Comparison of ENCODE assay signal across 8 cellular contexts in genomic region chr1:156020293-156021086, GRCh38. TPM values are rescaled to one million over a fixed set of nuclear protein-coding genes. Genes with fewer than 3 reads are reported as not detected.
DNase-seq lines count a peak whose midpoint lies in the region; ATAC-seq, FAIRE-seq and TF ChIP-seq lines count a peak whose summit lies in the region.

TSS of gene SSR2 (minus strand) at chr1:156020951. CDS start at chr1:156020167, 784 bp downstream.

- H3F3A ChIP-seq in PC-3 (ENCODE audit: low read length, unreplicated experiment) = no peaks in the 10 kb centered on the region

- H4K20me1 ChIP-seq in IMR-90 (ENCODE audit: insufficient read depth, low read length) (no peaks in the 10 kb centered on the region), PC-3 (ENCODE audit: low read length) (0 out of 2 replicates have a peak, but pooled peaks cover 3% of the 10 kb centered on the region)

- CTCF ChIA-PET in IMR-90 (lab: Yijun Ruan, JAX) = interaction anchor here (0.6 to 1.0 kb wide), 2 partner anchors 31 to 531 kb away, joined by 3 to 5 read pairs; no protein-coding TSS in a partner anchor
- CTCF ChIA-PET in PC-3 (lab: Charles Lee) = no interaction called here

- peak within 1 kb of the TSS; percentile 94 for H3K4ac ChIP-seq in IMR-90 (ENCODE audit: low read depth, low read length)

- H3K4me3 ChIP-seq in IMR-90 (ENCODE audit: insufficient read depth, low read depth, low read length) (peak within 1 kb of the TSS; percentile 63), PC-3 (ENCODE audit: low read length) (peak within 1 kb of the TSS; percentile 75), muscle layer of duodenum (ENCODE audit: low read depth in 1 of 2, low read length in 2 of 2) (peak within 1 kb of the TSS; percentile 79 to 82)

- peak within 1 kb of the TSS; percentile 92 for H2AK5ac ChIP-seq in IMR-90 (ENCODE audit: low read depth, low read length)

- no peak within 1 kb of the TSS for H3K18ac ChIP-seq in IMR-90 (ENCODE audit: low read depth, low read length)

- H3K23ac ChIP-seq in IMR-90 (ENCODE audit: low read depth, low read length) = peak within 1 kb of the TSS; percentile 70; the same call in 1 of the 2 replicates

- TF ChIP-seq CTCF in D721Med (IDR thresholded peaks at IDR 0.05; ENCODE audit: insufficient read depth, missing control alignments) = no peak
- no peak for TF ChIP-seq CTCF in IMR-90 (conservative IDR thresholded peaks at IDR 0.05; ENCODE audit: low read depth, low read length)
- TF ChIP-seq CTCF in PC-3 (conservative IDR thresholded peaks at IDR 0.05; ENCODE audit: low read depth, low read length) = no peak

- peak; percentile 97 for FAIRE-seq in D721Med (lab: Jason Lieb, UNC)

- 1% methylated on average over 18 of the region's 44 CpGs; no CpG with 5 or more reads in 1 of the 2 experiments for WGBS in IMR-90 (ENCODE audit: extremely low coverage in 2 of 2, insufficient read length in 1 of 2), 2 experiments

- H3K4me1 ChIP-seq in IMR-90 (ENCODE audit: control insufficient read depth, insufficient read depth, low read length) (0 out of 2 replicates have a peak, but pooled peaks cover 1% of the 10 kb centered on the region), PC-3 (ENCODE audit: insufficient read depth, low read length) (peaks cover 6% of the 10 kb centered on the region; the same call in 1 of the 2 replicates), muscle layer of duodenum (ENCODE audit: control insufficient read depth in 1 of 2, insufficient read depth in 2 of 2, low read length in 2 of 2) (peaks cover 8 to 14% of the 10 kb centered on the region in 2 donors)

- peak within 1 kb of the TSS; percentile 88 for H3K14ac ChIP-seq in IMR-90 (replicated peaks; ENCODE audit: low read depth, low read length)

- peak within 1 kb of the TSS; percentile 70 for H3K9ac ChIP-seq in IMR-90 (ENCODE audit: low read depth, low read length)
- H3K9ac ChIP-seq in PC-3 (ENCODE audit: low read length) = peak within 1 kb of the TSS; percentile 67

- H2AFZ ChIP-seq in IMR-90 (replicated peaks; ENCODE audit: low read length, poor library complexity) (peak within 1 kb of the TSS; percentile 87), PC-3 (ENCODE audit: low read length) (peak within 1 kb of the TSS; percentile 72)

- TF ChIP-seq POLR2A in IMR-90 (IDR thresholded peaks at IDR 0.05; ENCODE audit: low read depth, low read length) = peak; percentile 87

- no peak for TF ChIP-seq RAD21 in IMR-90 (IDR thresholded peaks at IDR 0.05; ENCODE audit: low read length)

- H2BK120ac ChIP-seq in IMR-90 (ENCODE audit: low read depth, low read length) = no peak within 1 kb of the TSS

- H2BK5ac ChIP-seq in IMR-90 (ENCODE audit: low read depth, low read length, poor library complexity, severe bottlenecking) = peak within 1 kb of the TSS; percentile 85

- no peak within 1 kb of the TSS for H4K5ac ChIP-seq in IMR-90 (ENCODE audit: low read depth, low read length)

- H3K79me2 ChIP-seq in PC-3 (ENCODE audit: low read length) = peaks cover 34% of the 10 kb centered on the region

- BruUV-seq in IMR-90 (replicated peaks; lab: Mats Ljungman, UMichigan) (no TSS peak), PC-3 (replicated peaks; lab: Mats Ljungman, UMichigan) (no TSS peak)

- intact Hi-C loops in IMR-90 (cut with micrococcal nuclease) (no loop called here), PC-3 (cut with micrococcal nuclease) (loop anchor here (1.0 kb wide), 2 partner anchors 34 to 82 kb away; partner anchors contain the start of gene LAMTOR2)

- H3K9me3 ChIP-seq in IMR-90 (ENCODE audit: control insufficient read depth, insufficient read depth, low read length) (no peaks in the 10 kb centered on the region), PC-3 (ENCODE audit: low read length) (no peaks in the 10 kb centered on the region), muscle layer of duodenum (ENCODE audit: control insufficient read depth in 1 of 2, low read length in 2 of 2) (no peaks in the 10 kb centered on the region)

- H4K8ac ChIP-seq in IMR-90 (ENCODE audit: low read depth in 2 of 2, low read length in 2 of 2) = peak within 1 kb of the TSS; percentile 7 to 90; a peak in 3 of 4 replicates

- dilution Hi-C loops in IMR-90 (cut with HindIII; ENCODE audit: low sequenced_read_pairs, unreplicated experiment) = no loop called here

- H2BK15ac ChIP-seq in IMR-90 (ENCODE audit: low read depth, low read length) = no peak within 1 kb of the TSS

- H3K36me3 ChIP-seq in IMR-90 (ENCODE audit: control insufficient read depth, insufficient read depth, low read length) = peaks cover 16% of the 10 kb centered on the region
- peaks cover 20% of the 10 kb centered on the region for H3K36me3 ChIP-seq in PC-3 (ENCODE audit: low read depth, low read length)
- peaks cover 7 to 18% of the 10 kb centered on the region in 2 donors for H3K36me3 ChIP-seq in muscle layer of duodenum (ENCODE audit: control insufficient read depth in 1 of 2, insufficient read depth in 2 of 2, low read length in 2 of 2)

- H3K9me1 ChIP-seq in IMR-90 (ENCODE audit: insufficient read depth, low read length) = peaks cover 3% of the 10 kb centered on the region; the same call in 1 of the 2 replicates

- ATAC-seq in GM21515 (IDR thresholded peaks at IDR 0.05; ENCODE audit: unreplicated experiment) (peak; percentile 94), IMR-90 (ENCODE audit: low read depth) (peak; percentile 95), PC-3 (peak; percentile 98), esophagus mucosa (peak; percentile 96)

- DNase-seq in D721Med (ENCODE audit: insufficient read length, low spot score) = peak; percentile 98
- peak; percentile 92 for DNase-seq in IMR-90
- DNase-seq in PC-3 = peak; percentile 98
- peak; percentile 74 for DNase-seq in activated T-cell treated with anti-CD3 and anti-CD28 coated beads for 48 hours (ENCODE audit: low read depth)
- DNase-seq in stimulated activated CD8-positive, alpha-beta memory T cell treated with anti-CD3 and anti-CD28 coated beads, Interleukin-7, amount 100 ng/mL, for 4 hours (ENCODE audit: low read depth in 2 of 2) = peak; percentile 72 to 74

- H3K4me2 ChIP-seq in IMR-90 (ENCODE audit: low read depth, low read length) (peak within 1 kb of the TSS; percentile 78), PC-3 (ENCODE audit: low read length) (peak within 1 kb of the TSS; percentile 88)

- no peak within 1 kb of the TSS; the same call in 1 of the 2 replicates for H3K56ac ChIP-seq in IMR-90 (ENCODE audit: extremely low read depth, insufficient read depth, low read length)

- H2AK9ac ChIP-seq in IMR-90 (replicated peaks; ENCODE audit: low read depth, low read length, poor library complexity) = peak within 1 kb of the TSS; percentile 83

- H3K27ac ChIP-seq in IMR-90 (ENCODE audit: insufficient read depth, low read length) (peak within 1 kb of the TSS; percentile 84), PC-3 (ENCODE audit: low read length) (no peak within 1 kb of the TSS), muscle layer of duodenum (ENCODE audit: low read length) (peak within 1 kb of the TSS; percentile 60)

- H3K27me3 ChIP-seq in IMR-90 (ENCODE audit: control insufficient read depth, insufficient read depth, low read length) (no peaks in the 10 kb centered on the region), PC-3 (ENCODE audit: low read length) (no peaks in the 10 kb centered on the region), muscle layer of duodenum (ENCODE audit: low read depth, low read length) (no peaks in the 10 kb centered on the region)

- peaks cover 10 to 30% of the 10 kb centered on the region in 2 experiments for H3K79me1 ChIP-seq in IMR-90 (ENCODE audit: low read depth in 1 of 2, low read length in 2 of 2)

- H4K91ac ChIP-seq in IMR-90 (ENCODE audit: insufficient read depth, low read depth, low read length) = peak within 1 kb of the TSS; percentile 86

- no peaks in the 10 kb centered on the region for H3K9me2 ChIP-seq in PC-3 (replicated peaks; ENCODE audit: low read length)

- H2BK20ac ChIP-seq in IMR-90 (ENCODE audit: low read depth, low read length) = no peak within 1 kb of the TSS

- in situ Hi-C loops in IMR-90 (cut with MboI; ENCODE audit: low sequenced_read_pairs) = no loop called here

- POLR2A ChIA-PET in IMR-90 (lab: Charles Lee; ENCODE audit: unreplicated experiment) (interaction anchor here (0.6 kb wide), 1 partner anchor 14 kb away, joined by 6 read pairs; no protein-coding TSS in a partner anchor), PC-3 (lab: Charles Lee; ENCODE audit: unreplicated experiment) (interaction anchor here (0.7 kb wide), 2 partner anchors 12 to 17 kb away, joined by 3 to 14 read pairs; no protein-coding TSS in a partner anchor)

TF ChIP-seq in IMR-90, 13 proteins besides CTCF, POLR2A, EP300 and RAD21:
- TF ChIP-seq MXI1 (IDR thresholded peaks at IDR 0.05; ENCODE audit: borderline replicate concordance, low read depth, low read length) = peak; percentile 71; the same call in 1 of the 2 replicates
- no peak for TF ChIP-seq NFE2L2 (IDR thresholded peaks at IDR 0.05; ENCODE audit: low read depth, low read length)
- no peak for TF ChIP-seq RFX5 (IDR thresholded peaks at IDR 0.05; ENCODE audit: low read depth, low read length)
- TF ChIP-seq RCOR1 (IDR thresholded peaks at IDR 0.05; ENCODE audit: insufficient replicate concordance, low read length) = no peak
- TF ChIP-seq ELK1 (IDR thresholded peaks at IDR 0.05; ENCODE audit: borderline replicate concordance, low read depth, low read length) = no peak
- TF ChIP-seq MAZ (IDR thresholded peaks at IDR 0.05; ENCODE audit: borderline replicate concordance, low read depth, low read length) = no peak
TF ChIP-seq in IMR-90: peak in this region for 1.

RNA-seq across cellular contexts. Expression of gene SSR2, which starts in this region (rescaled TPM):
- 553 and 927 TPM in 2 replicates for total RNA-seq in IMR-90 (2012; rRNA removed)
- polyA plus RNA-seq in IMR-90 (2012; rRNA removed) = 952 and 1,264 TPM in 2 replicates
- polyA plus RNA-seq in IMR-90 (2012; cell fraction: cytosol; rRNA removed) = 935 and 1,213 TPM in 2 replicates
- 229 and 499 TPM in 2 replicates for polyA plus RNA-seq in IMR-90 (2012; cell fraction: nucleus; rRNA removed; ENCODE audit: low replicate concordance)
- total RNA-seq in PC-3 (2014; rRNA removed) = 282 and 293 TPM in 2 replicates
- total RNA-seq in esophagus mucosa = 121 TPM
